Comparison of ENCODE assay signal across 6 cellular contexts in genomic region chr16:66899945-66900688, GRCh38. TPM values are rescaled to one million over a fixed set of nuclear protein-coding genes. Genes with fewer than 3 reads are reported as not detected.
DNase-seq lines count a peak whose midpoint lies in the region; ATAC-seq and TF ChIP-seq lines count a peak whose summit lies in the region.

No MANE protein-coding gene starts in this region.

- H3K4me3 ChIP-seq in H7 (ENCODE audit: insufficient read depth, low read depth, low read length) (no peak overlapping the region), ascending aorta (no peak overlapping the region), muscle layer of colon (ENCODE audit: low read depth in 1 of 2, low read length in 2 of 2) (peak overlapping the region in 1 of 2 donors; percentile 3)

- peak overlapping the region; percentile 53 for H3K9ac ChIP-seq in muscle layer of colon (ENCODE audit: low read length)

- H3K27ac ChIP-seq in ascending aorta, result peak overlapping the region; percentile 90 to 92
- peak overlapping the region; percentile 81 for H3K27ac ChIP-seq in muscle layer of colon (ENCODE audit: low read depth, low read length)

- TF ChIP-seq CTCF in ascending aorta (IDR thresholded peaks at IDR 0.05), result no peak

- peak; percentile 83 for DNase-seq in H7
- peak in 1 of 2 donors; percentile 92 for DNase-seq in ascending aorta (ENCODE audit: low spot score in 2 of 2)
- DNase-seq in activated CD4-positive, alpha-beta T cell treated with anti-CD3 and anti-CD28 coated beads, Interleukin-2, amount 50 U/mL, for 4 hours, result no peak

- intact Hi-C loops in ascending aorta (cut with DNase I), result loop anchor here (1.0 kb wide), 1 partner anchor 25 kb away; the partner anchor contains the start of gene RRAD

- H3K27me3 ChIP-seq in H7 (ENCODE audit: control insufficient read depth, insufficient read depth, low read length) (no peaks in the 10 kb centered on the region; the same call in 1 of the 2 replicates), ascending aorta (no peaks in the 10 kb centered on the region), muscle layer of colon (ENCODE audit: control insufficient read depth in 1 of 2, insufficient read depth in 2 of 2, low read length in 2 of 2) (no peaks in the 10 kb centered on the region)

- H3K36me3 ChIP-seq in H7 (replicated peaks; ENCODE audit: control insufficient read depth, insufficient read depth, low read length) (no peaks in the 10 kb centered on the region), ascending aorta (no peaks in the 10 kb centered on the region), muscle layer of colon (ENCODE audit: insufficient read depth, low read length) (no peaks in the 10 kb centered on the region)

- ATAC-seq in GM21717 (IDR thresholded peaks at IDR 0.05; ENCODE audit: unreplicated experiment) (no peak), GM21825 (IDR thresholded peaks at IDR 0.05; ENCODE audit: unreplicated experiment) (no peak)

- no peaks in the 10 kb centered on the region for H3K9me3 ChIP-seq in ascending aorta
- no peaks in the 10 kb centered on the region for H3K9me3 ChIP-seq in muscle layer of colon (ENCODE audit: low read length)

- H3K4me1 ChIP-seq in ascending aorta (peaks cover 45 to 81% of the 10 kb centered on the region in 2 donors), muscle layer of colon (ENCODE audit: insufficient read depth, low read length) (peaks cover 57% of the 10 kb centered on the region)

RNA-seq across cellular contexts. Expression of gene CDH16, which starts 18.6 kb away (rescaled TPM):
- not detected in 2 replicates for total RNA-seq in H7 (2014; rRNA removed; shearing (Covaris generic))
- not detected for total RNA-seq in ascending aorta

RNA-seq across cellular contexts. Expression of gene PDP2, which starts 19.8 kb away (rescaled TPM):
- 10.5 and 23.7 TPM in 2 replicates for total RNA-seq in H7 (2014; rRNA removed; shearing (Covaris generic))
- 2.8 TPM for total RNA-seq in ascending aorta

RNA-seq across cellular contexts. Expression of gene RRAD, which starts 25.2 kb away (rescaled TPM):
- total RNA-seq in H7 (2014; rRNA removed; shearing (Covaris generic)), result 0.10 TPM in 1 of 2 replicates, not detected in the other
- total RNA-seq in ascending aorta, result 54.2 TPM

RNA-seq across cellular contexts. Expression of gene CIAO2B, which starts 34.1 kb away (rescaled TPM):
- 91.1 TPM in 2 replicates for total RNA-seq in H7 (2014; rRNA removed; shearing (Covaris generic))
- 255 TPM for total RNA-seq in ascending aorta

RNA-seq across cellular contexts. Expression of gene CES2, which starts 35.2 kb away (rescaled TPM):
- total RNA-seq in H7 (2014; rRNA removed; shearing (Covaris generic)), result 8.3 and 13.0 TPM in 2 replicates
- total RNA-seq in ascending aorta, result 40.0 TPM

Comparison
In these comparisons a context has a peak if more than half of its experiments do, and no peak if none do; other contexts are left out.
1. RNA of gene RRAD, which starts 25.2 kb away (total RNA-seq): 54.2 TPM in ascending aorta (single experiment); 0.10 TPM in H7; every median in the first group is over 10 times any median in the second.